1 cellular context compared by ENCODE assay signal in genomic region chr5:180895330-180895729, GRCh38. TPM values are rescaled to one million over a fixed set of nuclear protein-coding genes. Genes with fewer than 3 reads are reported as not detected.
"Had no signal": no experiment of that assay in that cellular context is flagged by ENCODE, and none has a peak within 500 bp of the region (broad histone marks: within the 10 kb centered on the region; RNA-seq: fewer than 3 reads in every experiment).

No MANE protein-coding gene starts in this region.

RNA-seq across cellular contexts. Expression of gene BTNL8, which starts 3.6 kb away (rescaled TPM):
- total RNA-seq: G401 had no signal
